In genomic region chr9:109312783-109313182, GRCh38 we compare ENCODE assay signal across 19 cellular contexts. TPM values are rescaled to one million over a fixed set of nuclear protein-coding genes. Genes with fewer than 3 reads are reported as not detected.
"Had no signal": no experiment of that assay in that cellular context is flagged by ENCODE, and none has a peak within 500 bp of the region (broad histone marks: within the 10 kb centered on the region; RNA-seq: fewer than 3 reads in every experiment).

No MANE protein-coding gene starts in this region.

- H3K27me3 ChIP-seq: right atrium auricular region had no signal

- H3K36me3 ChIP-seq: cardiac muscle cell, gastroesophageal sphincter, right atrium auricular region had no signal

- H3K4me3 ChIP-seq: cardiac muscle cell, gastroesophageal sphincter, mucosa of descending colon, right atrium auricular region had no signal

- DNase-seq: activated CD4-positive, alpha-beta memory T cell treated with anti-CD3 and anti-CD28 coated beads for 36 hours; activated CD4-positive, alpha-beta T cell treated with anti-CD3 and anti-CD28 coated beads for 36 hours; activated CD8-positive, alpha-beta memory T cell treated with anti-CD3 and anti-CD28 coated beads, Interleukin-2, amount 10 ng/mL, durations not matched to agents 7 days and 5 days; activated naive CD4-positive, alpha-beta T cell treated with anti-CD3 and anti-CD28 coated beads, Interleukin-2, amount 50 U/mL, for 16 hours; activated T-cell treated with anti-CD3 and anti-CD28 coated beads, Interleukin-2, amount 50 U/mL, for 1 hour; islet precursor cell; mucosa of descending colon; naive thymus-derived CD8-positive, alpha-beta T cell; nucleus accumbens; stimulated activated CD4-positive, alpha-beta T cell treated with anti-CD3 and anti-CD28 coated beads, Interleukin-4, amount 100 ng/mL, for 24 hours; stimulated activated naive CD4-positive, alpha-beta T cell; T1000 had no signal

- H3K27ac Mint-ChIP-seq: activated CD4-positive, alpha-beta memory T cell treated with anti-CD3 and anti-CD28 coated beads for 36 hours; activated CD4-positive, alpha-beta T cell treated with anti-CD3 and anti-CD28 coated beads for 36 hours; activated CD8-positive, alpha-beta memory T cell treated with anti-CD3 and anti-CD28 coated beads, Interleukin-2, amount 10 ng/mL, durations not matched to agents 7 days and 5 days; memory B cell; naive thymus-derived CD8-positive, alpha-beta T cell had no signal

- H3K9me3 Mint-ChIP-seq: activated CD4-positive, alpha-beta memory T cell treated with anti-CD3 and anti-CD28 coated beads for 36 hours; memory B cell; naive thymus-derived CD8-positive, alpha-beta T cell; type B pancreatic cell had no signal

- ATAC-seq: activated CD4-positive, alpha-beta T cell treated with anti-CD3 and anti-CD28 coated beads for 36 hours; activated CD8-positive, alpha-beta memory T cell treated with anti-CD3 and anti-CD28 coated beads, Interleukin-2, amount 10 ng/mL, durations not matched to agents 7 days and 5 days; gastroesophageal sphincter; naive thymus-derived CD8-positive, alpha-beta T cell had no signal

- H3K4me3 Mint-ChIP-seq: activated CD4-positive, alpha-beta memory T cell treated with anti-CD3 and anti-CD28 coated beads for 36 hours; activated CD4-positive, alpha-beta T cell treated with anti-CD3 and anti-CD28 coated beads for 36 hours; activated CD8-positive, alpha-beta memory T cell treated with anti-CD3 and anti-CD28 coated beads, Interleukin-2, amount 10 ng/mL, durations not matched to agents 7 days and 5 days; memory B cell; naive thymus-derived CD8-positive, alpha-beta T cell; type B pancreatic cell had no signal

- H3K36me3 Mint-ChIP-seq: activated CD4-positive, alpha-beta memory T cell treated with anti-CD3 and anti-CD28 coated beads for 36 hours; activated CD8-positive, alpha-beta memory T cell treated with anti-CD3 and anti-CD28 coated beads, Interleukin-2, amount 10 ng/mL, durations not matched to agents 7 days and 5 days; memory B cell; naive thymus-derived CD8-positive, alpha-beta T cell; type B pancreatic cell had no signal

- H3K9me3 ChIP-seq: gastroesophageal sphincter, mucosa of descending colon, right atrium auricular region had no signal

- FAIRE-seq: endometrium, small intestine had no signal

- H3K27ac ChIP-seq: cardiac muscle cell, gastroesophageal sphincter had no signal

RNA-seq across cellular contexts. Expression of gene EPB41L4B, which starts 8.1 kb away (rescaled TPM):
- total RNA-seq: naive thymus-derived CD8-positive, alpha-beta T cell had no signal
- polyA plus RNA-seq: naive thymus-derived CD8-positive, alpha-beta T cell had no signal
